In the genomic region with DNA sequence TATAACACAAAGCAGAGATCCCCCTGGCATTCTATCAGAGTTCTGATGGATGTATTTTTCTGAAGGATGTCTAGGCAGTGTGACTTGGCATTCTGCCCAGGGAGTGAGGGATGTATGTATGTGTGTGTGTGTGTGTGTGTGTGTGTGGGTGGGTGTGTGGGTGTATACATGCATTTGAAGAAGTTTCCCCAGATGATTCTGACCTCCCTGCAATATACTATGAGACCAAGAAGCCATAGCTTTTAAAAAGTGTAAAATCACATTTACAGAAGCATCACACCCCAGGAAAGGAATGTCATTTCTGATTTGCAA, we compare ENCODE assay signal across 9 cellular contexts. TPM values are rescaled to one million over a fixed set of nuclear protein-coding genes. Genes with fewer than 3 reads are reported as not detected.
A peak's percentile ranks its signal among the peaks of the same experiment; 100 is the strongest.
DNase-seq lines count a peak whose midpoint lies in the region; ATAC-seq and TF ChIP-seq lines count a peak whose summit lies in the region.
"Had no signal": no experiment of that assay in that cellular context is flagged by ENCODE, and none has a peak within 500 bp of the region (broad histone marks: within the 10 kb centered on the region; RNA-seq: fewer than 3 reads in every experiment).

No MANE protein-coding gene starts in this region.

- no peak for TF ChIP-seq POLR2A in erythroblast (IDR thresholded peaks at IDR 0.05; ENCODE audit: low read length)

- peak; percentile 5 for DNase-seq in activated gamma-delta T cell treated with Interleukin-2 at 50 U/mL for 16 hours
- DNase-seq in activated gamma-delta T cell (lab: John Stamatoyannopoulos, UW) = no peak
- peak; percentile 4 for DNase-seq in SHP77 treated with DMSO at 0.1 percent for 48 hours (lab: John Stamatoyannopoulos, UW)
- peak; percentile 14 to 38 for DNase-seq in erythroblast (lab: John Stamatoyannopoulos, UW)
- peak; percentile 11 for DNase-seq in stimulated activated naive CD4-positive, alpha-beta T cell treated with Interleukin-2 at 50 U/mL for 16 hours (lab: John Stamatoyannopoulos, UW)
- DNase-seq in occipital lobe (lab: John Stamatoyannopoulos, UW) = no peak
- DNase-seq: NCI-H1048 had no signal

- ATAC-seq in GM21576 (IDR thresholded peaks at IDR 0.05; ENCODE audit: unreplicated experiment) (no peak), GM18870 (IDR thresholded peaks at IDR 0.05; ENCODE audit: unreplicated experiment) (no peak)

RNA-seq across cellular contexts. Expression of gene NAP1L1, which starts 59.7 kb away (rescaled TPM):
- total RNA-seq in occipital lobe = 191 TPM

Comparison
In these comparisons a context has a peak if more than half of its experiments do, and no peak if none do; other contexts are left out.
1. DNase-seq: peak in activated gamma-delta T cell treated with Interleukin-2 at 50 U/mL for 16 hours (single experiment), SHP77 treated with DMSO at 0.1 percent for 48 hours (single experiment), erythroblast (2 of 2) and stimulated activated naive CD4-positive, alpha-beta T cell treated with Interleukin-2 at 50 U/mL for 16 hours (single experiment); none in activated gamma-delta T cell (single experiment) and occipital lobe (single experiment).